32 cellular contexts compared by ENCODE assay signal in genomic region chr4:119149110-119149509, GRCh38. TPM values are rescaled to one million over a fixed set of nuclear protein-coding genes. Genes with fewer than 3 reads are reported as not detected.
A peak's percentile ranks its signal among the peaks of the same experiment; 100 is the strongest.
DNase-seq lines count a peak whose midpoint lies in the region; ATAC-seq, FAIRE-seq and TF ChIP-seq lines count a peak whose summit lies in the region.
"Had no signal": no experiment of that assay in that cellular context is flagged by ENCODE, and none has a peak within 500 bp of the region (broad histone marks: within the 10 kb centered on the region; RNA-seq: fewer than 3 reads in every experiment).

No MANE protein-coding gene starts in this region.

- H3K27ac ChIP-seq in ascending aorta, result peak overlapping the region; percentile 23 to 27
- no peak overlapping the region for H3K27ac ChIP-seq in subcutaneous abdominal adipose tissue (ENCODE audit: low read depth, low read length)
- H3K27ac ChIP-seq: foreskin keratinocyte, lower lobe of right lung had no signal

- H3K4me1 Mint-ChIP-seq in nephron progenitor cell, result peaks cover 5% of the 10 kb centered on the region
- H3K4me1 Mint-ChIP-seq: activated naive CD8-positive, alpha-beta T cell treated with anti-CD3 and anti-CD28 coated beads, Interleukin-2, amount 10 ng/mL, durations not matched to agents 7 days and 5 days; CD14-positive monocyte; nephron had no signal

- peak overlapping the region in 1 of 2 donors; percentile 14 for H3K4me3 ChIP-seq in ascending aorta
- no peak overlapping the region for H3K4me3 ChIP-seq in fibroblast of pulmonary artery (replicated peaks; ENCODE audit: low read depth, low read length)
- H3K4me3 ChIP-seq in subcutaneous abdominal adipose tissue (ENCODE audit: low read depth in 1 of 5, low read length in 5 of 5), result peak overlapping the region in 3 of 5 donors; percentile 7 to 51 (median 14)
- H3K4me3 ChIP-seq: lower lobe of right lung, mucosa of descending colon had no signal

- ATAC-seq in HG03432 (IDR thresholded peaks at IDR 0.05; ENCODE audit: unreplicated experiment), result no peak
- ATAC-seq: foreskin keratinocyte; lower lobe of right lung; mucosa of descending colon; stimulated activated naive B cell treated with anti-CD40 and anti-IgM and Interleukin-4, amounts not matched to agents 10 μg/mL and 1 μg/mL and 100 μg/mL, for 72 hours had no signal

- no peaks in the 10 kb centered on the region for H3K9me3 ChIP-seq in ascending aorta
- no peaks in the 10 kb centered on the region for H3K9me3 ChIP-seq in subcutaneous abdominal adipose tissue (ENCODE audit: control insufficient read depth in 5 of 5, low read length in 5 of 5)
- H3K9me3 ChIP-seq: lower lobe of right lung, mucosa of descending colon had no signal

- no peak for FAIRE-seq in GM19239 (lab: Jason Lieb, UNC)

- H3K36me3 ChIP-seq in ascending aorta, result peaks cover 0 to 3% of the 10 kb centered on the region in 2 donors
- no peaks in the 10 kb centered on the region for H3K36me3 ChIP-seq in subcutaneous abdominal adipose tissue (ENCODE audit: control insufficient read depth in 5 of 5, insufficient read depth in 5 of 5, low read length in 5 of 5)
- H3K36me3 ChIP-seq: lower lobe of right lung had no signal

- TF ChIP-seq CTCF in ascending aorta (IDR thresholded peaks at IDR 0.05) (no peak), fibroblast of pulmonary artery (IDR thresholded peaks at IDR 0.05; ENCODE audit: low read length, missing control alignments) (no peak), nephron progenitor cell (IDR thresholded peaks at IDR 0.05) (no peak)

- H3K27ac Mint-ChIP-seq in nephron progenitor cell, result peak overlapping the region; percentile 32
- H3K27ac Mint-ChIP-seq: activated naive CD8-positive, alpha-beta T cell treated with anti-CD3 and anti-CD28 coated beads, Interleukin-2, amount 10 ng/mL, durations not matched to agents 7 days and 5 days; CD14-positive monocyte; stimulated activated naive B cell treated with anti-CD40 and anti-IgM and Interleukin-4, amounts not matched to agents 10 μg/mL and 1 μg/mL and 100 μg/mL, for 72 hours had no signal

- peaks cover 7% of the 10 kb centered on the region for H3K27me3 Mint-ChIP-seq in nephron progenitor cell (ENCODE audit: low read depth, poor library complexity)
- H3K27me3 Mint-ChIP-seq: activated naive CD8-positive, alpha-beta T cell treated with anti-CD3 and anti-CD28 coated beads, Interleukin-2, amount 10 ng/mL, durations not matched to agents 7 days and 5 days had no signal

- H3K4me3 Mint-ChIP-seq in nephron progenitor cell, result no peak overlapping the region
- H3K4me3 Mint-ChIP-seq: activated naive CD8-positive, alpha-beta T cell treated with anti-CD3 and anti-CD28 coated beads, Interleukin-2, amount 10 ng/mL, durations not matched to agents 7 days and 5 days; CD14-positive monocyte; nephron; stimulated activated naive B cell treated with anti-CD40 and anti-IgM and Interleukin-4, amounts not matched to agents 10 μg/mL and 1 μg/mL and 100 μg/mL, for 72 hours had no signal

- H3K9me3 Mint-ChIP-seq in nephron progenitor cell, result no peaks in the 10 kb centered on the region
- H3K9me3 Mint-ChIP-seq: activated naive CD8-positive, alpha-beta T cell treated with anti-CD3 and anti-CD28 coated beads, Interleukin-2, amount 10 ng/mL, durations not matched to agents 7 days and 5 days; nephron; stimulated activated naive B cell treated with anti-CD40 and anti-IgM and Interleukin-4, amounts not matched to agents 10 μg/mL and 1 μg/mL and 100 μg/mL, for 72 hours had no signal

- no peak overlapping the region for H3K9ac ChIP-seq in subcutaneous abdominal adipose tissue (ENCODE audit: low read length in 5 of 5)

- H3K36me3 Mint-ChIP-seq in nephron progenitor cell (ENCODE audit: low read depth), result no peaks in the 10 kb centered on the region
- H3K36me3 Mint-ChIP-seq: activated naive CD8-positive, alpha-beta T cell treated with anti-CD3 and anti-CD28 coated beads, Interleukin-2, amount 10 ng/mL, durations not matched to agents 7 days and 5 days; CD14-positive monocyte; stimulated activated naive B cell treated with anti-CD40 and anti-IgM and Interleukin-4, amounts not matched to agents 10 μg/mL and 1 μg/mL and 100 μg/mL, for 72 hours had no signal

- peaks cover 0 to 2% of the 10 kb centered on the region in 2 donors for H3K4me1 ChIP-seq in ascending aorta
- H3K4me1 ChIP-seq in subcutaneous abdominal adipose tissue (ENCODE audit: control insufficient read depth in 5 of 5, insufficient read depth in 5 of 5, low read length in 5 of 5), result peaks cover 0 to 5% (median 0%) of the 10 kb centered on the region in 5 donors
- H3K4me1 ChIP-seq: foreskin keratinocyte, lower lobe of right lung had no signal

- DNase-seq in ascending aorta (ENCODE audit: low spot score in 2 of 2) (no peak), fibroblast of pulmonary artery (ENCODE audit: low read depth) (peak; percentile 18), nephron progenitor cell (no peak), NAMALWA (ENCODE audit: low spot score) (no peak), GM19239 (ENCODE audit: insufficient read length, low spot score) (no peak), dermis blood vessel endothelial cell (no peak)
- DNase-seq: activated CD4-positive, alpha-beta T cell treated with anti-CD3 and anti-CD28 coated beads for 4 hours; activated CD8-positive, alpha-beta memory T cell treated with anti-CD3 and anti-CD28 coated beads for 24 hours; activated effector memory CD4-positive, alpha-beta T cell treated with Interleukin-2 at 50 U/mL for 16 hours; activated naive CD8-positive, alpha-beta T cell treated with anti-CD3 and anti-CD28 coated beads, Interleukin-2, amount 10 ng/mL, durations not matched to agents 7 days and 5 days; DMS79; effector CD4-positive, alpha-beta T cell; foreskin keratinocyte; GDM1; HCEC 1CT; hypothalamus; KBM-7; lower lobe of right lung; MM.1S; mucosa of descending colon; NCI-H1436; NCI-H2107; NCI-H446; NCI-H774; stimulated activated CD4-positive, alpha-beta T cell treated with anti-CD3 and anti-CD28 coated beads, Interleukin-15, amount 100 ng/mL, for 24 hours; stimulated activated naive B cell treated with anti-CD40 and anti-IgM and Interleukin-4, amounts not matched to agents 10 μg/mL and 1 μg/mL and 100 μg/mL, for 72 hours had no signal

- intact Hi-C loops in ascending aorta (cut with DNase I), result no loop called here

- H3K27me3 ChIP-seq in ascending aorta (no peaks in the 10 kb centered on the region), subcutaneous abdominal adipose tissue (ENCODE audit: control insufficient read depth in 5 of 5, insufficient read depth in 4 of 5, low read length in 5 of 5) (no peaks in the 10 kb centered on the region)
- H3K27me3 ChIP-seq: foreskin keratinocyte had no signal

RNA-seq across cellular contexts. Expression of gene MYOZ2, which starts 13.5 kb away (rescaled TPM):
- total RNA-seq in ascending aorta (3.5 TPM), dermis blood vessel endothelial cell (under 0.01 TPM in 1 of 2 replicates, not detected in the other)
- total RNA-seq: activated naive CD8-positive, alpha-beta T cell treated with anti-CD3 and anti-CD28 coated beads, Interleukin-2, amount 10 ng/mL, durations not matched to agents 7 days and 5 days; foreskin keratinocyte; HT1080; lower lobe of right lung; T-helper 2 cell treated with Interferon-gamma antibody and Interleukin-4, amounts not matched to agents 100 ng/mL and 5 ng/mL, for 36 hours had no signal
